8 cellular contexts compared by ENCODE assay signal in genomic region chr5:110727025-110727314, GRCh38. TPM values are rescaled to one million over a fixed set of nuclear protein-coding genes. Genes with fewer than 3 reads are reported as not detected.
A peak's percentile ranks its signal among the peaks of the same experiment; 100 is the strongest.
DNase-seq lines count a peak whose midpoint lies in the region; ATAC-seq and TF ChIP-seq lines count a peak whose summit lies in the region.

No MANE protein-coding gene starts in this region.

- H3K27me3 ChIP-seq in esophagus squamous epithelium (no peaks in the 10 kb centered on the region), ovary (no peaks in the 10 kb centered on the region)

- TF ChIP-seq POLR2A in esophagus squamous epithelium (IDR thresholded peaks at IDR 0.05) (no peak), ovary (IDR thresholded peaks at IDR 0.05) (no peak)

- WGBS in esophagus squamous epithelium, 2 donors = 22 to 35% methylated on average over 5 of the region's 5 CpGs
- WGBS in ovary, 3 donors = 42 to 56% (median 43%) methylated on average over 5 of the region's 5 CpGs

- no peak overlapping the region for H3K27ac ChIP-seq in esophagus squamous epithelium
- no peak overlapping the region for H3K27ac ChIP-seq in ovary

- TF ChIP-seq CTCF in esophagus squamous epithelium (IDR thresholded peaks at IDR 0.05) (peak in 1 of 6 experiments; percentile 26), ovary (IDR thresholded peaks at IDR 0.05) (no peak)

- H3K36me3 ChIP-seq in esophagus squamous epithelium (no peaks in the 10 kb centered on the region), ovary (no peaks in the 10 kb centered on the region)

- DNase-seq in DMS 273 (lab: John Stamatoyannopoulos, UW; ENCODE audit: unreplicated experiment) (peak; percentile 43), DMS 273 treated with DMSO at 0.1 percent for 48 hours (lab: John Stamatoyannopoulos, UW) (no peak), RKO (ENCODE audit: low spot score) (peak; percentile 45), esophagus squamous epithelium (lab: John Stamatoyannopoulos, UW) (no peak), ovary (no peak), pons (ENCODE audit: low spot score) (no peak)
- DNase-seq in stimulated activated naive CD4-positive, alpha-beta T cell treated with Interleukin-2 at 50 U/mL for 16 hours (lab: John Stamatoyannopoulos, UW) = no peak

- peak; percentile 66 for ATAC-seq in HG02943 (IDR thresholded peaks at IDR 0.05; ENCODE audit: low read depth, unreplicated experiment)

- H3K4me1 ChIP-seq in esophagus squamous epithelium = peaks cover 0 to 4% (median 0%) of the 10 kb centered on the region in 3 donors
- H3K4me1 ChIP-seq in ovary (ENCODE audit: insufficient read depth) = no peaks in the 10 kb centered on the region

- H3K9me3 ChIP-seq in esophagus squamous epithelium = no peaks in the 10 kb centered on the region
- H3K9me3 ChIP-seq in ovary = no peaks in the 10 kb centered on the region

- TF ChIP-seq EP300 in ovary (IDR thresholded peaks at IDR 0.05) = no peak

- H3K4me3 ChIP-seq in esophagus squamous epithelium = peak overlapping the region; percentile 34 to 60 (median 44)
- H3K4me3 ChIP-seq in ovary = peak overlapping the region; percentile 20

- intact Hi-C loops in esophagus squamous epithelium (cut with DNase I) = no loop called here
- intact Hi-C loops in ovary (cut with DNase I) = no loop called here

RNA-seq across cellular contexts. Expression of gene TMEM232, which starts 0.5 kb away (rescaled TPM):
- total RNA-seq in esophagus squamous epithelium (1 to 10 TPM in 3 of 4 donors, under 1 TPM in 1; 0.53 to 3.1 (median 1.5) TPM), ovary (10 to 100 TPM in 1 of 7 donors, 1 to 10 TPM in 6; 2.3 to 23.6 (median 3.3) TPM)
- polyA plus RNA-seq in ovary = 1 to 10 TPM in 1 of 2 donors, under 1 TPM in 1; 0.70 to 2.4 TPM

RNA-seq across cellular contexts. Expression of gene SLC25A46, which starts 11.8 kb away (rescaled TPM):
- total RNA-seq in esophagus squamous epithelium (10 to 100 TPM; 24.6 to 56.0 (median 49.0) TPM), ovary (10 to 100 TPM; 22.4 to 38.7 (median 26.7) TPM)
- 10 to 100 TPM; 11.9 to 20.8 TPM for polyA plus RNA-seq in ovary

Comparison
In these comparisons a context has a peak if more than half of its experiments do, and no peak if none do; other contexts are left out.
1. DNase-seq: peak in DMS 273 (single experiment) and RKO (single experiment); none in DMS 273 treated with DMSO at 0.1 percent for 48 hours (single experiment), esophagus squamous epithelium (single experiment), ovary (0 of 5), stimulated activated naive CD4-positive, alpha-beta T cell treated with Interleukin-2 at 50 U/mL for 16 hours (single experiment) and pons (single experiment).